In genomic region chr5:139660105-139660915, GRCh38 we compare ENCODE assay signal across 8 cellular contexts. TPM values are rescaled to one million over a fixed set of nuclear protein-coding genes. Genes with fewer than 3 reads are reported as not detected.
DNase-seq lines count a peak whose midpoint lies in the region; ATAC-seq, FAIRE-seq and TF ChIP-seq lines count a peak whose summit lies in the region.

No MANE protein-coding gene starts in this region.

- TF ChIP-seq RAD21 in H1 (IDR thresholded peaks at IDR 0.05 in 1 of 2, conservative IDR thresholded peaks at IDR 0.05 in 1 of 2; ENCODE audit: low read depth in 2 of 2, low read length in 2 of 2): no peak

- no peak overlapping the region for H2BK12ac ChIP-seq in H1 (ENCODE audit: low read depth, low read length)

- no peak overlapping the region for H3K14ac ChIP-seq in H1 (ENCODE audit: insufficient read length)

- H2BK15ac ChIP-seq in H1 (ENCODE audit: low read length): no peak overlapping the region

- H3K4me3 ChIP-seq in H1 (ENCODE audit: extremely low read depth in 1 of 4, insufficient read depth in 2 of 4, low read depth in 3 of 4, low read length in 4 of 4) (no peak overlapping the region), muscle layer of colon (ENCODE audit: low read depth in 1 of 2, low read length in 2 of 2) (peak overlapping the region in 1 of 2 donors; percentile 43)

- no peaks in the 10 kb centered on the region for H3K9me3 ChIP-seq in H1 (ENCODE audit: insufficient read depth in 2 of 2, low read depth in 1 of 2, low read length in 1 of 2)
- no peaks in the 10 kb centered on the region for H3K9me3 ChIP-seq in muscle layer of colon (ENCODE audit: low read length)

- H4K20me1 ChIP-seq in H1 (replicated peaks in 1 of 2; ENCODE audit: control insufficient read depth in 1 of 2, insufficient read depth in 2 of 2, low read length in 2 of 2): peaks cover 65 to 73% of the 10 kb centered on the region in 2 experiments

- H2AFZ ChIP-seq in H1 (ENCODE audit: low read length): no peak overlapping the region

- H2BK5ac ChIP-seq in H1 (ENCODE audit: low read depth, low read length): no peak overlapping the region

- H3K4me2 ChIP-seq in H1 (ENCODE audit: insufficient read depth in 1 of 2, low read depth in 2 of 2, low read length in 2 of 2): peak overlapping the region; percentile 21 to 38

- H3K4me1 ChIP-seq in H1 (replicated peaks in 1 of 4; ENCODE audit: control insufficient read depth in 3 of 4, insufficient read depth in 4 of 4, low read length in 3 of 4) (peaks cover 13 to 64% (median 53%) of the 10 kb centered on the region in 4 experiments), muscle layer of colon (ENCODE audit: insufficient read depth, low read length) (peaks cover 59% of the 10 kb centered on the region)

- no peak for FAIRE-seq in H1 (lab: Jason Lieb, UNC)

- no peak overlapping the region for H4K5ac ChIP-seq in H1 (ENCODE audit: insufficient read length, low read depth, low read length)

- H3K79me2 ChIP-seq in H1 (ENCODE audit: control insufficient read depth in 1 of 2, insufficient read depth in 2 of 2, low read length in 2 of 2): peaks cover 20 to 98% of the 10 kb centered on the region in 2 experiments

- TF ChIP-seq CTCF in H1 (IDR thresholded peaks at IDR 0.05; ENCODE audit: control extremely low read depth in 1 of 3, insufficient read depth in 1 of 3, low read depth in 1 of 3, low read length in 3 of 3): no peak

- H3K56ac ChIP-seq in H1 (replicated peaks; ENCODE audit: insufficient read length, low read depth, low read length): no peak overlapping the region

- peak overlapping the region; percentile 28; the same call in 1 of the 2 replicates for H4K8ac ChIP-seq in H1 (ENCODE audit: extremely low read depth, insufficient read depth, low read length)

- TF ChIP-seq POLR2A in H1 (IDR thresholded peaks at IDR 0.05; ENCODE audit: control extremely low read depth in 1 of 2, low read depth in 2 of 2, low read length in 2 of 2): no peak

- no peak overlapping the region for H2BK20ac ChIP-seq in H1 (ENCODE audit: low read length)

- no peak overlapping the region for H3K27ac ChIP-seq in H1 (ENCODE audit: low read depth, low read length)
- H3K27ac ChIP-seq in muscle layer of colon (ENCODE audit: low read depth, low read length): peak overlapping the region; percentile 84

- H3K36me3 ChIP-seq in H1 (ENCODE audit: control insufficient read depth in 2 of 4, insufficient read depth in 4 of 4, low read length in 3 of 4) (no peaks in the 10 kb centered on the region), muscle layer of colon (ENCODE audit: insufficient read depth, low read length) (no peaks in the 10 kb centered on the region)

- no peaks in the 10 kb centered on the region; the same call in 1 of the 2 replicates for H3K23me2 ChIP-seq in H1 (ENCODE audit: low read depth, low read length)

- TF ChIP-seq EP300 in H1 (IDR thresholded peaks at IDR 0.05; ENCODE audit: borderline replicate concordance in 1 of 2, low read depth in 2 of 2, low read length in 2 of 2): no peak

- H3K79me1 ChIP-seq in H1 (ENCODE audit: low read depth, low read length): peaks cover 40% of the 10 kb centered on the region

- H3K27me3 ChIP-seq in H1 (replicated peaks in 1 of 4; ENCODE audit: control insufficient read depth in 3 of 4, extremely low read depth in 1 of 4, insufficient read depth in 3 of 4, low read length in 3 of 4) (no peaks in the 10 kb centered on the region), muscle layer of colon (ENCODE audit: control insufficient read depth in 1 of 2, insufficient read depth in 2 of 2, low read length in 2 of 2) (no peaks in the 10 kb centered on the region)

- no peak overlapping the region for H3K9ac ChIP-seq in H1 (replicated peaks in 1 of 4; ENCODE audit: extremely low read depth in 1 of 4, low read depth in 3 of 4, low read length in 3 of 4)
- H3K9ac ChIP-seq in muscle layer of colon (ENCODE audit: low read length): peak overlapping the region; percentile 53

- H3K23ac ChIP-seq in H1 (ENCODE audit: insufficient read length): no peak overlapping the region

- peak overlapping the region; percentile 9; the same call in 1 of the 2 replicates for H3K18ac ChIP-seq in H1 (ENCODE audit: extremely low read depth, low read length)

- H4K91ac ChIP-seq in H1 (replicated peaks; ENCODE audit: insufficient read length, low read length): no peak overlapping the region

- ATAC-seq in GM21381 (IDR thresholded peaks at IDR 0.05; ENCODE audit: unreplicated experiment): no peak

- DNase-seq in DMS 273 treated with DMSO at 0.1 percent for 48 hours (lab: John Stamatoyannopoulos, UW) (peak; percentile 87), NCI-H69 (lab: John Stamatoyannopoulos, UW) (peak; percentile 52), H1 (ENCODE audit: low read depth in 1 of 2, low spot score in 2 of 2) (no peak), COLO829 (ENCODE audit: low spot score) (no peak)
- DNase-seq in stimulated activated naive CD4-positive, alpha-beta T cell (lab: John Stamatoyannopoulos, UW): no peak
- no peak for DNase-seq in stimulated activated CD4-positive, alpha-beta T cell treated with anti-CD3 and anti-CD28 coated beads, Interleukin-1b, Interleukin-23, amount 100 ng/mL, for 48 hours

- H2AK5ac ChIP-seq in H1 (ENCODE audit: low read depth, low read length): no peak overlapping the region

- H2BK120ac ChIP-seq in H1 (replicated peaks; ENCODE audit: low read depth, low read length): no peak overlapping the region

- H3K4ac ChIP-seq in H1 (replicated peaks; ENCODE audit: insufficient read length, low read depth, low read length): no peak overlapping the region

- POLR2A ChIA-PET in H1 (lab: Charles Lee; ENCODE audit: partially characterized antibody): interaction anchor here (0.6 to 4.0 kb wide), 16 partner anchors 10 to 88 kb away, joined by 3 to 31 read pairs (median 5); partner anchors contain the start of gene CXXC5

- CTCF ChIA-PET in H1 (lab: Charles Lee; ENCODE audit: partially characterized antibody): interaction anchor here (0.7 to 6.4 kb wide), 20 partner anchors 8 to 115 kb away, joined by 3 to 77 read pairs (median 6); partner anchors contain the start of gene CXXC5

- WGBS in H1 (ENCODE audit: extremely low coverage in 1 of 2, insufficient coverage in 1 of 2, insufficient read length in 1 of 2, insufficient replicate concordance in 2 of 2, low coverage in 1 of 2, low lambda C conversion rate in 2 of 2, missing lambda C conversion rate in 1 of 2), 2 experiments: 67% methylated on average over 13 of the region's 14 CpGs; no CpG with 5 or more reads in 1 of the 2 experiments

TF ChIP-seq in H1, 55 proteins besides CTCF, POLR2A, EP300 and RAD21:
- TF ChIP-seq JUN (IDR thresholded peaks at IDR 0.05; ENCODE audit: low read depth, low read length): no peak
- no peak for TF ChIP-seq TAF7 (optimal IDR thresholded peaks at IDR 0.05; ENCODE audit: borderline replicate concordance, low read depth, low read length)
- TF ChIP-seq, protein P1, sequence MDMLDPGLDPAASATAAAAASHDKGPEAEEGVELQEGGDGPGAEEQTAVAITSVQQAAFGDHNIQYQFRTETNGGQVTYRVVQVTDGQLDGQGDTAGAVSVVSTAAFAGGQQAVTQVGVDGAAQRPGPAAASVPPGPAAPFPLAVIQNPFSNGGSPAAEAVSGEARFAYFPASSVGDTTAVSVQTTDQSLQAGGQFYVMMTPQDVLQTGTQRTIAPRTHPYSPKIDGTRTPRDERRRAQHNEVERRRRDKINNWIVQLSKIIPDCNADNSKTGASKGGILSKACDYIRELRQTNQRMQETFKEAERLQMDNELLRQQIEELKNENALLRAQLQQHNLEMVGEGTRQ (IDR thresholded peaks at IDR 0.05; ENCODE audit: low read length): no peak
- no peak for TF ChIP-seq GABPA (IDR thresholded peaks at IDR 0.05; ENCODE audit: borderline replicate concordance, insufficient read depth, low read length)
- no peak for TF ChIP-seq SP2 (IDR thresholded peaks at IDR 0.05; ENCODE audit: low read length)

RNA-seq across cellular contexts. Expression of gene CXXC5, which starts 12.2 kb away (rescaled TPM):
- 74.0 and 78.3 TPM in 2 replicates for total RNA-seq in H1 (2021; fragmentation: NEBNext Ultra II Directional; extraction: Animal tissue kit (Norgen Biotek cat#: 25700))
- polyA plus RNA-seq in H1 (2011; rRNA removed): 61.4 and 83.5 TPM in 2 replicates
- polyA plus RNA-seq in H1 (2011; cell fraction: cytosol; rRNA removed): 68.8 TPM
- 52.7 TPM for polyA plus RNA-seq in H1 (2011; cell fraction: nucleus; rRNA removed)
- polyA plus RNA-seq in H1 (2012, experiment 1 of 2): 35.6 to 47.4 TPM (median 43.3 TPM) in 4 replicates
- polyA plus RNA-seq in H1 (2012, experiment 2 of 2): 56.6 TPM
- 62.3 TPM for polyA plus RNA-seq in H1 (2013, experiment 1 of 2)
- polyA plus RNA-seq in H1 (2013, experiment 2 of 2): 67.3 TPM
- polyA minus RNA-seq in H1 (2011; rRNA and poly(A)+ RNA removed): 25.6 and 39.8 TPM in 2 replicates
- 50.7 TPM for polyA minus RNA-seq in H1 (2011; cell fraction: cytosol; rRNA and poly(A)+ RNA removed)
- polyA minus RNA-seq in H1 (2011; cell fraction: nucleus; rRNA and poly(A)+ RNA removed): 39.2 TPM

Comparison
In these comparisons a context has a peak if more than half of its experiments do, and no peak if none do; other contexts are left out.
1. DNase-seq: peak in DMS 273 treated with DMSO at 0.1 percent for 48 hours (single experiment) and NCI-H69 (single experiment); none in H1 (0 of 2), stimulated activated naive CD4-positive, alpha-beta T cell (0 of 6), COLO829 (single experiment) and stimulated activated CD4-positive, alpha-beta T cell treated with anti-CD3 and anti-CD28 coated beads, Interleukin-1b, Interleukin-23, amount 100 ng/mL, for 48 hours (single experiment).